1 cellular context compared by ENCODE assay signal in the genomic region with DNA sequence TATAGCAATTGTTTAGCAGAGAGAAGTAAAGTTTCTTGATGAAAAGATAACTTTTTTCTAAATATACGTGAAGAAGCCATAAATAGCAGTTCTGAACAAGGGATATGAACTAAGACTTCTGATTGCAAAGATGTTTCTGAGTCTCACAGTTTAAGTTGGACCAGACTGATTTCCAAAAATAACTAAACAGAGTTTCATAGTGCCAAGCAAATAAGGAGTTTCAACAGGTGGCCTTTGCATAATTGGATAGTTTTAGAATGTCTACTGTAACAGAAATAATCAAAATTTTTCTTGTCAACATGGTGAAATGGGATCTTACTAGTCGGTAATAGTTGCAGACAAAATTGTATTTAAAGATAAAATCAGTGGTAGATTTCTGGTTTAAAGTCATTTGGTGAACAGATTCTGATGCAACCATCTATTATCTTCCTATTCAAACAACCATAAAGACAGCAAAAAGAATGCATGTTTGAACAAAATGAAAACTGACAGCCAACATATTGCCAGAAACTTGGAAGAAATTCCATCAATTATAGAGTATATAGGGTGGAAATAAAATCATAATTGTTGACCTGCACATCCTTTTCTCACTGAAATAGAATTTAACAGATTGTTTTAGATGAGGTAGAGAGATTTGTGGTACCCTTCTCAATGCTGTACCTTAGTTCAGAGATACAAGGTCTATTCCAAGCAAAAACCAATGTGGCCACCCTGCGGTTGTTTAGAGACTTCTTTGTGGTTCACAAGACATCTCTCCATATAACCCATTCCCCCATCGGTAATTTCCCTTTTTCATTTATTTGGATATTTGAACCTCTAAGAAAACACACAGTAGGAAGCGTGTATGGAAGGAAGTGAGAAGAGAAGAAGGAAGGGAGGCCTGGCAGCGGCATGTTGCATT.
TF ChIP-seq lines count a peak whose summit lies in the region.

No MANE protein-coding gene starts in this region.

TF ChIP-seq in GM23338, 12 proteins besides CTCF, POLR2A, EP300 and RAD21 (continued from another document):
- TF ChIP-seq, protein P1, sequence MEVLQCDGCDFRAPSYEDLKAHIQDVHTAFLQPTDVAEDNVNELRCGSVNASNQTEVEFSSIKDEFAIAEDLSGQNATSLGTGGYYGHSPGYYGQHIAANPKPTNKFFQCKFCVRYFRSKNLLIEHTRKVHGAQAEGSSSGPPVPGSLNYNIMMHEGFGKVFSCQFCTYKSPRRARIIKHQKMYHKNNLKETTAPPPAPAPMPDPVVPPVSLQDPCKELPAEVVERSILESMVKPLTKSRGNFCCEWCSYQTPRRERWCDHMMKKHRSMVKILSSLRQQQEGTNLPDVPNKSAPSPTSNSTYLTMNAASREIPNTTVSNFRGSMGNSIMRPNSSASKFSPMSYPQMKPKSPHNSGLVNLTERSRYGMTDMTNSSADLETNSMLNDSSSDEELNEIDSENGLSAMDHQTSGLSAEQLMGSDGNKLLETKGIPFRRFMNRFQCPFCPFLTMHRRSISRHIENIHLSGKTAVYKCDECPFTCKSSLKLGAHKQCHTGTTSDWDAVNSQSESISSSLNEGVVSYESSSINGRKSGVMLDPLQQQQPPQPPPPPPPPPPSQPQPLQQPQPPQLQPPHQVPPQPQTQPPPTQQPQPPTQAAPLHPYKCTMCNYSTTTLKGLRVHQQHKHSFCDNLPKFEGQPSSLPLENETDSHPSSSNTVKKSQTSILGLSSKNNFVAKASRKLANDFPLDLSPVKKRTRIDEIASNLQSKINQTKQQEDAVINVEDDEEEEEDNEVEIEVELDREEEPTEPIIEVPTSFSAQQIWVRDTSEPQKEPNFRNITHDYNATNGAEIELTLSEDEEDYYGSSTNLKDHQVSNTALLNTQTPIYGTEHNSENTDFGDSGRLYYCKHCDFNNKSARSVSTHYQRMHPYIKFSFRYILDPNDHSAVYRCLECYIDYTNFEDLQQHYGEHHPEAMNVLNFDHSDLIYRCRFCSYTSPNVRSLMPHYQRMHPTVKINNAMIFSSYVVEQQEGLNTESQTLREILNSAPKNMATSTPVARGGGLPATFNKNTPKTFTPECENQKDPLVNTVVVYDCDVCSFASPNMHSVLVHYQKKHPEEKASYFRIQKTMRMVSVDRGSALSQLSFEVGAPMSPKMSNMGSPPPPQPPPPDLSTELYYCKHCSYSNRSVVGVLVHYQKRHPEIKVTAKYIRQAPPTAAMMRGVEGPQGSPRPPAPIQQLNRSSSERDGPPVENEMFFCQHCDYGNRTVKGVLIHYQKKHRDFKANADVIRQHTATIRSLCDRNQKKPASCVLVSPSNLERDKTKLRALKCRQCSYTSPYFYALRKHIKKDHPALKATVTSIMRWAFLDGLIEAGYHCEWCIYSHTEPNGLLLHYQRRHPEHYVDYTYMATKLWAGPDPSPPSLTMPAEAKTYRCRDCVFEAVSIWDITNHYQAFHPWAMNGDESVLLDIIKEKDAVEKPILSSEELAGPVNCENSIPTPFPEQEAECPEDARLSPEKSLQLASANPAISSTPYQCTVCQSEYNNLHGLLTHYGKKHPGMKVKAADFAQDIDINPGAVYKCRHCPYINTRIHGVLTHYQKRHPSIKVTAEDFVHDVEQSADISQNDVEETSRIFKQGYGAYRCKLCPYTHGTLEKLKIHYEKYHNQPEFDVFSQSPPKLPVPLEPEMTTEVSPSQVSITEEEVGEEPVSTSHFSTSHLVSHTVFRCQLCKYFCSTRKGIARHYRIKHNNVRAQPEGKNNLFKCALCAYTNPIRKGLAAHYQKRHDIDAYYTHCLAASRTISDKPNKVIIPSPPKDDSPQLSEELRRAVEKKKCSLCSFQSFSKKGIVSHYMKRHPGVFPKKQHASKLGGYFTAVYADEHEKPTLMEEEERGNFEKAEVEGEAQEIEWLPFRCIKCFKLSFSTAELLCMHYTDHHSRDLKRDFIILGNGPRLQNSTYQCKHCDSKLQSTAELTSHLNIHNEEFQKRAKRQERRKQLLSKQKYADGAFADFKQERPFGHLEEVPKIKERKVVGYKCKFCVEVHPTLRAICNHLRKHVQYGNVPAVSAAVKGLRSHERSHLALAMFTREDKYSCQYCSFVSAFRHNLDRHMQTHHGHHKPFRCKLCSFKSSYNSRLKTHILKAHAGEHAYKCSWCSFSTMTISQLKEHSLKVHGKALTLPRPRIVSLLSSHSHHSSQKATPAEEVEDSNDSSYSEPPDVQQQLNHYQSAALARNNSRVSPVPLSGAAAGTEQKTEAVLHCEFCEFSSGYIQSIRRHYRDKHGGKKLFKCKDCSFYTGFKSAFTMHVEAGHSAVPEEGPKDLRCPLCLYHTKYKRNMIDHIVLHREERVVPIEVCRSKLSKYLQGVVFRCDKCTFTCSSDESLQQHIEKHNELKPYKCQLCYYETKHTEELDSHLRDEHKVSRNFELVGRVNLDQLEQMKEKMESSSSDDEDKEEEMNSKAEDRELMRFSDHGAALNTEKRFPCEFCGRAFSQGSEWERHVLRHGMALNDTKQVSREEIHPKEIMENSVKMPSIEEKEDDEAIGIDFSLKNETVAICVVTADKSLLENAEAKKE (CRISPR knock-in tag; IDR thresholded peaks at IDR 0.05) = no peak
- TF ChIP-seq POLR2AphosphoS5 (IDR thresholded peaks at IDR 0.05; ENCODE audit: low read depth) (no peak), ZNF114 (CRISPR knock-in tag; IDR thresholded peaks at IDR 0.05) (no peak), NANOG (IDR thresholded peaks at IDR 0.05; ENCODE audit: borderline replicate concordance) (no peak), EZH2phosphoT487 (IDR thresholded peaks at IDR 0.05; ENCODE audit: unreplicated experiment) (no peak), CREB1 (CRISPR knock-in tag; IDR thresholded peaks at IDR 0.05; ENCODE audit: low read depth) (no peak), ZNF331 (CRISPR knock-in tag; IDR thresholded peaks at IDR 0.05; ENCODE audit: low read depth) (no peak), JUNB (IDR thresholded peaks at IDR 0.05; ENCODE audit: unreplicated experiment) (no peak)
- TF ChIP-seq, protein P2, sequence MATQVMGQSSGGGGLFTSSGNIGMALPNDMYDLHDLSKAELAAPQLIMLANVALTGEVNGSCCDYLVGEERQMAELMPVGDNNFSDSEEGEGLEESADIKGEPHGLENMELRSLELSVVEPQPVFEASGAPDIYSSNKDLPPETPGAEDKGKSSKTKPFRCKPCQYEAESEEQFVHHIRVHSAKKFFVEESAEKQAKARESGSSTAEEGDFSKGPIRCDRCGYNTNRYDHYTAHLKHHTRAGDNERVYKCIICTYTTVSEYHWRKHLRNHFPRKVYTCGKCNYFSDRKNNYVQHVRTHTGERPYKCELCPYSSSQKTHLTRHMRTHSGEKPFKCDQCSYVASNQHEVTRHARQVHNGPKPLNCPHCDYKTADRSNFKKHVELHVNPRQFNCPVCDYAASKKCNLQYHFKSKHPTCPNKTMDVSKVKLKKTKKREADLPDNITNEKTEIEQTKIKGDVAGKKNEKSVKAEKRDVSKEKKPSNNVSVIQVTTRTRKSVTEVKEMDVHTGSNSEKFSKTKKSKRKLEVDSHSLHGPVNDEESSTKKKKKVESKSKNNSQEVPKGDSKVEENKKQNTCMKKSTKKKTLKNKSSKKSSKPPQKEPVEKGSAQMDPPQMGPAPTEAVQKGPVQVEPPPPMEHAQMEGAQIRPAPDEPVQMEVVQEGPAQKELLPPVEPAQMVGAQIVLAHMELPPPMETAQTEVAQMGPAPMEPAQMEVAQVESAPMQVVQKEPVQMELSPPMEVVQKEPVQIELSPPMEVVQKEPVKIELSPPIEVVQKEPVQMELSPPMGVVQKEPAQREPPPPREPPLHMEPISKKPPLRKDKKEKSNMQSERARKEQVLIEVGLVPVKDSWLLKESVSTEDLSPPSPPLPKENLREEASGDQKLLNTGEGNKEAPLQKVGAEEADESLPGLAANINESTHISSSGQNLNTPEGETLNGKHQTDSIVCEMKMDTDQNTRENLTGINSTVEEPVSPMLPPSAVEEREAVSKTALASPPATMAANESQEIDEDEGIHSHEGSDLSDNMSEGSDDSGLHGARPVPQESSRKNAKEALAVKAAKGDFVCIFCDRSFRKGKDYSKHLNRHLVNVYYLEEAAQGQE (IDR thresholded peaks at IDR 0.05; ENCODE audit: unreplicated experiment) = no peak
